ENCODE assay signal across 21 cellular contexts in the genomic region with DNA sequence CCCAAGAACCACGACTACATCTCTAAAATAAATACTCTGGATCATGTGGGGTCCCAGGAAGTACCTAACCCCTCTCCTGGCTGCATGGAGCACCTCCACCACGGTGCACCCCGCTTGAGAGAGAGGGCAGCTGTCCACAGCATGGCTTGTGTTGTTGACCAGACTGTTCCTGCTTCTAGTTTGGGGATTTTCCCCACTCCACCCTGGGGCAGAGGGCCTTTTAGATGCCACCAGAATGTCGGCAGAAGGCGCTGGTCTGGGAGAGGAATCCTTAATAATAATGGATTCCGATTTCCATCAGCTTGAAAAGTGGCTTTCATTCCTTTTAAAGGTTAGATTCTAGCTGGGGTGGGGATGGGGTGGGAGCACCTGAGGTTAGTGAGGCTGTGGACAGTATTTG. TPM values are rescaled to one million over a fixed set of nuclear protein-coding genes. Genes with fewer than 3 reads are reported as not detected.
DNase-seq lines count a peak whose midpoint lies in the region; ATAC-seq and TF ChIP-seq lines count a peak whose summit lies in the region.
"Had no signal": no experiment of that assay in that cellular context is flagged by ENCODE, and none has a peak within 500 bp of the region (broad histone marks: within the 10 kb centered on the region; RNA-seq: fewer than 3 reads in every experiment).

No MANE protein-coding gene starts in this region.

- peaks cover 16% of the 10 kb centered on the region for H3K4me1 Mint-ChIP-seq in GM23338

- BruUV-seq in OCI-LY7 (replicated peaks; lab: Mats Ljungman, UMichigan), result no TSS peak

- H3K36me3 ChIP-seq in GM23338 (ENCODE audit: insufficient read depth) (no peaks in the 10 kb centered on the region), SK-N-MC (ENCODE audit: insufficient read depth, low read length) (no peaks in the 10 kb centered on the region), iPS-15b (ENCODE audit: control insufficient read depth, insufficient read depth, low read length) (no peaks in the 10 kb centered on the region), psoas muscle (ENCODE audit: insufficient read depth in 1 of 2, low read depth in 1 of 2) (no peaks in the 10 kb centered on the region), OCI-LY7 (ENCODE audit: insufficient read depth, low read length) (no peaks in the 10 kb centered on the region)
- H3K36me3 ChIP-seq: BE2C, Peyer's patch, vagina had no signal

- peak overlapping the region; percentile 86 for H3K4me3 ChIP-seq in GM23338
- H3K4me3 ChIP-seq in SK-N-MC, result peak overlapping the region; percentile 82
- H3K4me3 ChIP-seq in iPS-15b (ENCODE audit: low read depth, low read length), result peak overlapping the region; percentile 72
- H3K4me3 ChIP-seq in psoas muscle, result peak overlapping the region; percentile 53
- no peak overlapping the region for H3K4me3 ChIP-seq in OCI-LY7 (ENCODE audit: low read depth, low read length, poor library complexity, severe bottlenecking)
- H3K4me3 ChIP-seq: mucosa of descending colon, vagina had no signal

- WGBS in psoas muscle, 3 donors, result 24 to 36% (median 32%) methylated on average over 5 to 6 of the region's 6 CpGs

- H2AFZ ChIP-seq in GM23338, result peak overlapping the region; percentile 98
- no peak overlapping the region for H2AFZ ChIP-seq in OCI-LY7 (ENCODE audit: low read length)

- H3F3A ChIP-seq in GM23338 (replicated peaks; ENCODE audit: low read depth), result no peaks in the 10 kb centered on the region

- peak overlapping the region; percentile 95 for H3K4me2 ChIP-seq in GM23338
- no peak overlapping the region for H3K4me2 ChIP-seq in OCI-LY7 (ENCODE audit: low read length)

- POLR2A ChIA-PET in OCI-LY7 (lab: Charles Lee), result no interaction called here

- H3K9me3 ChIP-seq in SK-N-MC (ENCODE audit: low read depth, low read length) (no peaks in the 10 kb centered on the region), iPS-15b (ENCODE audit: control insufficient read depth, insufficient read depth, low read length) (no peaks in the 10 kb centered on the region), psoas muscle (no peaks in the 10 kb centered on the region), OCI-LY7 (ENCODE audit: low read length) (no peaks in the 10 kb centered on the region)
- H3K9me3 ChIP-seq: BE2C, mucosa of descending colon, Peyer's patch, vagina had no signal

- H3K9ac ChIP-seq in SK-N-MC (ENCODE audit: insufficient read length), result peak overlapping the region; percentile 56
- H3K9ac ChIP-seq in iPS-15b (ENCODE audit: low read depth, low read length), result no peak overlapping the region

- ATAC-seq in GM23338 (no peak), psoas muscle (no peak)
- ATAC-seq: left colon, mucosa of descending colon had no signal

- H3K9me3 Mint-ChIP-seq in GM23338, result no peaks in the 10 kb centered on the region; the same call in 2 of the 3 replicates
- H3K9me3 Mint-ChIP-seq: IgD-negative memory B cell had no signal

- DNase-seq in GM23338 (ENCODE audit: low spot score), result peak; percentile 30
- DNase-seq in SK-N-MC (ENCODE audit: low read depth, low spot score), result no peak
- no peak for DNase-seq in psoas muscle
- no peak for DNase-seq in OCI-LY7 (ENCODE audit: low spot score)
- no peak for DNase-seq in COR-L47 (lab: John Stamatoyannopoulos, UW)
- DNase-seq in middle frontal gyrus (ENCODE audit: extremely low spot score, low spot score), result no peak
- DNase-seq: activated gamma-delta T cell treated with Interleukin-2 at 50 U/mL for 16 hours; anterior cingulate cortex; BE2C; DMS 273 treated with DMSO at 0.1 percent for 48 hours; hypothalamus; left colon; mucosa of descending colon; NCI-H187; occipital lobe; Peyer's patch; stimulated activated CD4-positive, alpha-beta T cell treated with anti-CD3 and anti-CD28 coated beads, Interleukin-1b, Interleukin-23, amount 100 ng/mL, for 48 hours; T1000 had no signal

- H3K27ac Mint-ChIP-seq in GM23338, result no peak overlapping the region
- H3K27ac Mint-ChIP-seq: IgD-negative memory B cell had no signal

- peak overlapping the region; percentile 96 for H3K4me3 Mint-ChIP-seq in GM23338
- H3K4me3 Mint-ChIP-seq: IgD-negative memory B cell had no signal

- H3K27me3 Mint-ChIP-seq in GM23338 (ENCODE audit: insufficient read depth, low read depth, poor library complexity), result peaks cover 60% of the 10 kb centered on the region

- H4K20me1 ChIP-seq in GM23338 (replicated peaks; ENCODE audit: insufficient read depth), result no peaks in the 10 kb centered on the region
- H4K20me1 ChIP-seq in OCI-LY7 (ENCODE audit: insufficient read depth, low read length), result no peaks in the 10 kb centered on the region

- TF ChIP-seq CTCF in GM23338 (conservative IDR thresholded peaks at IDR 0.05; ENCODE audit: low read depth in 2 of 2) (no peak), psoas muscle (IDR thresholded peaks at IDR 0.05) (no peak), OCI-LY7 (conservative IDR thresholded peaks at IDR 0.05; ENCODE audit: low read length) (no peak)

- peaks cover 67% of the 10 kb centered on the region for H3K27me3 ChIP-seq in GM23338 (ENCODE audit: insufficient read depth)
- peaks cover 87% of the 10 kb centered on the region for H3K27me3 ChIP-seq in iPS-15b (ENCODE audit: control insufficient read depth, insufficient read depth, low read length)
- peaks cover 0 to 31% (median 17%) of the 10 kb centered on the region in 3 donors for H3K27me3 ChIP-seq in psoas muscle (ENCODE audit: insufficient read depth in 3 of 3, low read length in 2 of 3)

- H3K27ac ChIP-seq in GM23338 (ENCODE audit: low read depth) (no peak overlapping the region), SK-N-MC (no peak overlapping the region), psoas muscle (no peak overlapping the region), OCI-LY7 (ENCODE audit: low read depth, low read length, poor library complexity, severe bottlenecking) (no peak overlapping the region)
- H3K27ac ChIP-seq: Peyer's patch, vagina had no signal

- H3K79me2 ChIP-seq in GM23338 (replicated peaks; ENCODE audit: insufficient read depth) (no peaks in the 10 kb centered on the region), OCI-LY7 (ENCODE audit: insufficient read depth, low read depth, low read length) (no peaks in the 10 kb centered on the region)

- intact Hi-C loops in psoas muscle (cut with DNase I) (no loop called here), OCI-LY7 (cut with micrococcal nuclease; ENCODE audit: unreplicated experiment) (no loop called here)

- peaks cover 3% of the 10 kb centered on the region; the same call in 1 of the 3 replicates for H3K36me3 Mint-ChIP-seq in GM23338 (ENCODE audit: low read depth)
- H3K36me3 Mint-ChIP-seq: IgD-negative memory B cell had no signal

- no peaks in the 10 kb centered on the region for H3K9me2 ChIP-seq in GM23338 (ENCODE audit: insufficient read depth)
- H3K9me2 ChIP-seq in OCI-LY7 (ENCODE audit: insufficient read depth, low read length), result no peaks in the 10 kb centered on the region

- H3K4me1 ChIP-seq in GM23338 (ENCODE audit: insufficient read depth), result 0 out of 2 replicates have a peak, but pooled peaks cover 3% of the 10 kb centered on the region
- H3K4me1 ChIP-seq in iPS-15b (ENCODE audit: control insufficient read depth, insufficient read depth, low read length), result peaks cover 2% of the 10 kb centered on the region
- H3K4me1 ChIP-seq in psoas muscle, result no peaks in the 10 kb centered on the region
- no peaks in the 10 kb centered on the region for H3K4me1 ChIP-seq in OCI-LY7 (ENCODE audit: insufficient read depth, low read length, poor library complexity, severe bottlenecking)
- H3K4me1 ChIP-seq: BE2C had no signal

- CTCF ChIA-PET in OCI-LY7 (lab: Charles Lee; ENCODE audit: unreplicated experiment), result no interaction called here

TF ChIP-seq in GM23338, 12 proteins besides CTCF, POLR2A, EP300 and RAD21 (continues in another document):
- TF ChIP-seq, protein P1, sequence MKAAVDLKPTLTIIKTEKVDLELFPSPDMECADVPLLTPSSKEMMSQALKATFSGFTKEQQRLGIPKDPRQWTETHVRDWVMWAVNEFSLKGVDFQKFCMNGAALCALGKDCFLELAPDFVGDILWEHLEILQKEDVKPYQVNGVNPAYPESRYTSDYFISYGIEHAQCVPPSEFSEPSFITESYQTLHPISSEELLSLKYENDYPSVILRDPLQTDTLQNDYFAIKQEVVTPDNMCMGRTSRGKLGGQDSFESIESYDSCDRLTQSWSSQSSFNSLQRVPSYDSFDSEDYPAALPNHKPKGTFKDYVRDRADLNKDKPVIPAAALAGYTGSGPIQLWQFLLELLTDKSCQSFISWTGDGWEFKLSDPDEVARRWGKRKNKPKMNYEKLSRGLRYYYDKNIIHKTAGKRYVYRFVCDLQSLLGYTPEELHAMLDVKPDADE (IDR thresholded peaks at IDR 0.05), result no peak
- TF ChIP-seq EZH2phosphoT487 (IDR thresholded peaks at IDR 0.05; ENCODE audit: unreplicated experiment) (no peak), ZNF114 (CRISPR knock-in tag; IDR thresholded peaks at IDR 0.05) (no peak), REST (IDR thresholded peaks at IDR 0.05; ENCODE audit: unreplicated experiment) (no peak), CREB1 (CRISPR knock-in tag; IDR thresholded peaks at IDR 0.05; ENCODE audit: low read depth) (no peak)

RNA-seq across cellular contexts. Expression of gene ESRRB, which starts 1.7 kb away (rescaled TPM):
- total RNA-seq in GM23338 (2014; rRNA removed; shearing (Covaris generic)), result 0.52 and 1.0 TPM in 2 replicates
- polyA plus RNA-seq in GM23338 (2016; fragmentation: Nextera tagmentation; extraction: Ambion mirVana) (0.09 and 0.31 TPM in 2 replicates), psoas muscle (1 to 10 TPM in 2 of 3 donors, under 1 TPM in 1; 0.17 to 2.1 (median 1.5) TPM)
- total RNA-seq in psoas muscle (1 to 10 TPM; 2.5 to 9.9 (median 4.8) TPM), OCI-LY7 (2022) (not detected in 2 replicates)
- 0.47 TPM in 1 of 2 replicates, not detected in the other for total RNA-seq in OCI-LY7 (2014; rRNA removed; shearing (Covaris generic))
- polyA plus RNA-seq: IgD-negative memory B cell had no signal
